ENCODE assay signal across 9 cellular contexts in the genomic region with DNA sequence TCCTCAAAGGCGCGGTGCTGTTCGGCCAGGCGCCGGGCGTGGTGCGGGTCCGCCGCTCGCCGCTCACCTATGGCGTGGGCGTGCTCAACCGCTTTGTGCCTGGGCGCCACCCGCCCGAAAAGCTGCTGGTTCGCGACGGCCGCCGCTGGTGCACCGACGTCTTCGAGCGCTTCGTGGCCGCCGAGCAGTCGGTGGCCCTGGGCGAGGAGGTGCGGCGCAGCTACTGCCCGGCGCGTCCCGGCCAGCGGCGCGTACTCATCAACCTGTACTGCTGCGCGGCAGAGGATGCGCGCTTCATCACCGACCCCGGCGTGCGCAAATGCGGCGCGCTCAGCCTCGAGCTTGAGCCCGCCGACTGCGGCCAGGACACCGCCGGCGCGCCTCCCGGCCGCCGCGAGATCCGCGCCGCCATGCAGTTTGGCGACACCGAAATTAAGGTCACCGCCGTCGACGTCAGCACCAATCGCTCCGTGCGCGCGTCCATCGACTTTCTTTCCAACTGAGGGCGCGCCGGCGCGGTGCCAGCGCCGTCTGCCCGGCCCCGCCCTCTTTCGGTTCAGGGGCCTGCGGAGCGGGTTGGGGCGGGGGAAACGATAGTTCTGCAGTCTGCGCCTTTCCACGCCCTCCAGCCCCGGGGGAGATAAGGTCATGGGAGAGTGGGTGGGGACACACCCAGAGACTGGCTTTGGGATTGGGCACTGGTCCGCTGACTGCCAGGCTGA. TPM values are rescaled to one million over a fixed set of nuclear protein-coding genes. Genes with fewer than 3 reads are reported as not detected.
A peak's percentile ranks its signal among the peaks of the same experiment; 100 is the strongest.
DNase-seq lines count a peak whose midpoint lies in the region; ATAC-seq and TF ChIP-seq lines count a peak whose summit lies in the region.
"Had no signal": no experiment of that assay in that cellular context is flagged by ENCODE, and none has a peak within 500 bp of the region (broad histone marks: within the 10 kb centered on the region; RNA-seq: fewer than 3 reads in every experiment).

No MANE protein-coding gene starts in this region.

- H3K36me3 ChIP-seq in Peyer's patch (no peaks in the 10 kb centered on the region), kidney epithelial cell (ENCODE audit: control insufficient read depth, insufficient read depth, low read length) (peaks cover 1% of the 10 kb centered on the region)

- H3K27ac ChIP-seq in Peyer's patch, result no peak overlapping the region

- peaks cover 0 to 24% (median 2%) of the 10 kb centered on the region in 4 donors for H3K4me1 ChIP-seq in Peyer's patch

- in situ Hi-C loops in astrocyte of the cerebellum (cut with HindIII; ENCODE audit: low sequenced_read_pairs), result no loop called here

- DNase-seq in D341Med (ENCODE audit: low spot score) (peak; percentile 70), Peyer's patch (peak; percentile 30 to 68 (median 64)), astrocyte of the cerebellum (ENCODE audit: low read depth) (no peak), kidney epithelial cell (ENCODE audit: low read depth) (no peak), GF-D8 (lab: John Stamatoyannopoulos, UW) (no peak), HuH-7 (ENCODE audit: low spot score) (no peak)
- DNase-seq in stimulated activated CD4-positive, alpha-beta T cell treated with anti-CD3 and anti-CD28 coated beads, Interleukin-4, amount 100 ng/mL, for 1 hour, result peak; percentile 50

- no peak for ATAC-seq in GM18867 (IDR thresholded peaks at IDR 0.05; ENCODE audit: unreplicated experiment)

- H3K4me3 ChIP-seq in Peyer's patch (peak overlapping the region in 3 of 4 donors; percentile 36 to 51 (median 39)), astrocyte of the cerebellum (ENCODE audit: low read depth, low read length) (peak overlapping the region; percentile 41), kidney epithelial cell (ENCODE audit: low read depth, low read length) (peak overlapping the region; percentile 21)

- H3K27me3 ChIP-seq in Peyer's patch (peaks cover 0 to 5% of the 10 kb centered on the region in 2 donors), kidney epithelial cell (ENCODE audit: control insufficient read depth, insufficient read depth, low read length) (peaks cover 44% of the 10 kb centered on the region)

- no peaks in the 10 kb centered on the region for H3K9me3 ChIP-seq in Peyer's patch

- TF ChIP-seq CTCF in Peyer's patch (IDR thresholded peaks at IDR 0.05) (no peak), astrocyte of the cerebellum (IDR thresholded peaks at IDR 0.05; ENCODE audit: low read depth, low read length, missing control alignments) (no peak), kidney epithelial cell (IDR thresholded peaks at IDR 0.05; ENCODE audit: insufficient read depth, low read length, poor library complexity, severe bottlenecking) (no peak)

- no peak for TF ChIP-seq POLR2A in Peyer's patch (IDR thresholded peaks at IDR 0.05)

RNA-seq across cellular contexts. Expression of gene ADISSP, which starts 15.7 kb away (rescaled TPM):
- total RNA-seq in Peyer's patch (10 to 100 TPM in 2 of 4 donors, 1 to 10 TPM in 2; 7.4 to 13.2 (median 10.2) TPM), kidney epithelial cell (34.8 and 35.2 TPM in 2 replicates)

RNA-seq across cellular contexts. Expression of gene HSPA12B, which starts 19.3 kb away (rescaled TPM):
- 1 to 10 TPM; 1.2 to 4.3 (median 2.3) TPM for total RNA-seq in Peyer's patch
- 0.08 and 0.68 TPM in 2 replicates for total RNA-seq in kidney epithelial cell
- total RNA-seq: activated CD8-positive, alpha-beta memory T cell treated with anti-CD3 and anti-CD28 coated beads for 36 hours had no signal

RNA-seq across cellular contexts. Expression of gene SPEF1, which starts 29.4 kb away (rescaled TPM):
- total RNA-seq in Peyer's patch (not detected), kidney epithelial cell (0.07 TPM in 1 of 2 replicates, not detected in the other)

RNA-seq across cellular contexts. Expression of gene CENPB, which starts 34.7 kb away (rescaled TPM):
- total RNA-seq in Peyer's patch (10 to 100 TPM; 39.8 to 61.9 (median 47.0) TPM), kidney epithelial cell (66.2 and 73.3 TPM in 2 replicates)

RNA-seq across cellular contexts. Expression of gene SIGLEC1, which starts 39.4 kb away (rescaled TPM):
- total RNA-seq in Peyer's patch (10 to 100 TPM in 2 of 4 donors, 1 to 10 TPM in 2; 2.3 to 10.7 (median 7.8) TPM), kidney epithelial cell (not detected in 2 replicates)
- total RNA-seq: activated CD8-positive, alpha-beta memory T cell treated with anti-CD3 and anti-CD28 coated beads for 36 hours had no signal

Comparison
In these comparisons a context has a peak if more than half of its experiments do, and no peak if none do; other contexts are left out.
1. DNase-seq: peak in D341Med (single experiment), Peyer's patch (3 of 3) and stimulated activated CD4-positive, alpha-beta T cell treated with anti-CD3 and anti-CD28 coated beads, Interleukin-4, amount 100 ng/mL, for 1 hour (single experiment); none in astrocyte of the cerebellum (single experiment), kidney epithelial cell (single experiment), GF-D8 (single experiment) and HuH-7 (single experiment).
2. Peak in every context shown above with its lines, with median percentiles within 50 percentile points of each other: H3K4me3 ChIP-seq.